Comparison of ENCODE assay signal across 1 cellular context in genomic region chr22:26259510-26259909, GRCh38.
A peak's percentile ranks its signal among the peaks of the same experiment; 100 is the strongest.
TF ChIP-seq lines count a peak whose summit lies in the region.

No MANE protein-coding gene starts in this region.

TF ChIP-seq in WTC11, 78 proteins besides CTCF, POLR2A, EP300 and RAD21 (continued from another document and continues in another):
- TF ChIP-seq ARID4B (CRISPR knock-in tag; IDR thresholded peaks at IDR 0.05; ENCODE audit: borderline replicate concordance) (peak; percentile 60; the same call in 1 of the 2 replicates), FOXP1 (CRISPR knock-in tag; IDR thresholded peaks at IDR 0.05; ENCODE audit: borderline replicate concordance) (no peak), ZNF423 (CRISPR knock-in tag; IDR thresholded peaks at IDR 0.05) (no peak), MXD4 (CRISPR knock-in tag; IDR thresholded peaks at IDR 0.05; ENCODE audit: borderline replicate concordance) (no peak), OVOL2 (CRISPR knock-in tag; IDR thresholded peaks at IDR 0.05; ENCODE audit: borderline replicate concordance) (no peak), JUN (CRISPR knock-in tag; IDR thresholded peaks at IDR 0.05) (0 out of 2 replicates have a peak, but pooled peaks have one; percentile 56), FOXP4 (CRISPR knock-in tag; IDR thresholded peaks at IDR 0.05) (no peak), ZNF396 (CRISPR knock-in tag; IDR thresholded peaks at IDR 0.05; ENCODE audit: borderline replicate concordance) (no peak), ZNF121 (CRISPR knock-in tag; IDR thresholded peaks at IDR 0.05) (no peak), ZNF263 (CRISPR knock-in tag; IDR thresholded peaks at IDR 0.05; ENCODE audit: low read depth) (no peak), GRHL2 (CRISPR knock-in tag; IDR thresholded peaks at IDR 0.05; ENCODE audit: insufficient replicate concordance, severe bottlenecking) (no peak), USF1 (CRISPR knock-in tag; IDR thresholded peaks at IDR 0.05) (peak; percentile 68; the same call in 1 of the 2 replicates), STAT6 (CRISPR knock-in tag; conservative IDR thresholded peaks at IDR 0.05; ENCODE audit: low read depth) (no peak), KAT7 (CRISPR knock-in tag; IDR thresholded peaks at IDR 0.05; ENCODE audit: borderline replicate concordance) (no peak), CREM (CRISPR knock-in tag; IDR thresholded peaks at IDR 0.05) (no peak), CREB1 (CRISPR knock-in tag; IDR thresholded peaks at IDR 0.05) (no peak), ZBTB21 (CRISPR knock-in tag; IDR thresholded peaks at IDR 0.05; ENCODE audit: borderline replicate concordance) (no peak), ELF4 (CRISPR knock-in tag; IDR thresholded peaks at IDR 0.05; ENCODE audit: low read depth) (no peak), TEAD1 (CRISPR knock-in tag; IDR thresholded peaks at IDR 0.05) (peak; percentile 79), NFATC4 (CRISPR knock-in tag; IDR thresholded peaks at IDR 0.05) (no peak), ZNF416 (CRISPR knock-in tag; IDR thresholded peaks at IDR 0.05) (no peak), AR (CRISPR knock-in tag; IDR thresholded peaks at IDR 0.05) (no peak), FOXK1 (CRISPR knock-in tag; IDR thresholded peaks at IDR 0.05) (peak; percentile 37; the same call in 1 of the 2 replicates), ZNF671 (CRISPR knock-in tag; IDR thresholded peaks at IDR 0.05) (no peak), GABPB1 (CRISPR knock-in tag; IDR thresholded peaks at IDR 0.05) (no peak)
- TF ChIP-seq, protein P1, sequence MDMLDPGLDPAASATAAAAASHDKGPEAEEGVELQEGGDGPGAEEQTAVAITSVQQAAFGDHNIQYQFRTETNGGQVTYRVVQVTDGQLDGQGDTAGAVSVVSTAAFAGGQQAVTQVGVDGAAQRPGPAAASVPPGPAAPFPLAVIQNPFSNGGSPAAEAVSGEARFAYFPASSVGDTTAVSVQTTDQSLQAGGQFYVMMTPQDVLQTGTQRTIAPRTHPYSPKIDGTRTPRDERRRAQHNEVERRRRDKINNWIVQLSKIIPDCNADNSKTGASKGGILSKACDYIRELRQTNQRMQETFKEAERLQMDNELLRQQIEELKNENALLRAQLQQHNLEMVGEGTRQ (CRISPR knock-in tag; IDR thresholded peaks at IDR 0.05), result peak; percentile 53
- TF ChIP-seq, protein P2, sequence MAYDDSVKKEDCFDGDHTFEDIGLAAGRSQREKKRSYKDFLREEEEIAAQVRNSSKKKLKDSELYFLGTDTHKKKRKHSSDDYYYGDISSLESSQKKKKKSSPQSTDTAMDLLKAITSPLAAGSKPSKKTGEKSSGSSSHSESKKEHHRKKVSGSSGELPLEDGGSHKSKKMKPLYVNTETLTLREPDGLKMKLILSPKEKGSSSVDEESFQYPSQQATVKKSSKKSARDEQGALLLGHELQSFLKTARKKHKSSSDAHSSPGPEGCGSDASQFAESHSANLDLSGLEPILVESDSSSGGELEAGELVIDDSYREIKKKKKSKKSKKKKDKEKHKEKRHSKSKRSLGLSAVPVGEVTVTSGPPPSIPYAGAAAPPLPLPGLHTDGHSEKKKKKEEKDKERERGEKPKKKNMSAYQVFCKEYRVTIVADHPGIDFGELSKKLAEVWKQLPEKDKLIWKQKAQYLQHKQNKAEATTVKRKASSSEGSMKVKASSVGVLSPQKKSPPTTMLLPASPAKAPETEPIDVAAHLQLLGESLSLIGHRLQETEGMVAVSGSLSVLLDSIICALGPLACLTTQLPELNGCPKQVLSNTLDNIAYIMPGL (CRISPR knock-in tag; IDR thresholded peaks at IDR 0.05), result no peak
- TF ChIP-seq, protein P3, sequence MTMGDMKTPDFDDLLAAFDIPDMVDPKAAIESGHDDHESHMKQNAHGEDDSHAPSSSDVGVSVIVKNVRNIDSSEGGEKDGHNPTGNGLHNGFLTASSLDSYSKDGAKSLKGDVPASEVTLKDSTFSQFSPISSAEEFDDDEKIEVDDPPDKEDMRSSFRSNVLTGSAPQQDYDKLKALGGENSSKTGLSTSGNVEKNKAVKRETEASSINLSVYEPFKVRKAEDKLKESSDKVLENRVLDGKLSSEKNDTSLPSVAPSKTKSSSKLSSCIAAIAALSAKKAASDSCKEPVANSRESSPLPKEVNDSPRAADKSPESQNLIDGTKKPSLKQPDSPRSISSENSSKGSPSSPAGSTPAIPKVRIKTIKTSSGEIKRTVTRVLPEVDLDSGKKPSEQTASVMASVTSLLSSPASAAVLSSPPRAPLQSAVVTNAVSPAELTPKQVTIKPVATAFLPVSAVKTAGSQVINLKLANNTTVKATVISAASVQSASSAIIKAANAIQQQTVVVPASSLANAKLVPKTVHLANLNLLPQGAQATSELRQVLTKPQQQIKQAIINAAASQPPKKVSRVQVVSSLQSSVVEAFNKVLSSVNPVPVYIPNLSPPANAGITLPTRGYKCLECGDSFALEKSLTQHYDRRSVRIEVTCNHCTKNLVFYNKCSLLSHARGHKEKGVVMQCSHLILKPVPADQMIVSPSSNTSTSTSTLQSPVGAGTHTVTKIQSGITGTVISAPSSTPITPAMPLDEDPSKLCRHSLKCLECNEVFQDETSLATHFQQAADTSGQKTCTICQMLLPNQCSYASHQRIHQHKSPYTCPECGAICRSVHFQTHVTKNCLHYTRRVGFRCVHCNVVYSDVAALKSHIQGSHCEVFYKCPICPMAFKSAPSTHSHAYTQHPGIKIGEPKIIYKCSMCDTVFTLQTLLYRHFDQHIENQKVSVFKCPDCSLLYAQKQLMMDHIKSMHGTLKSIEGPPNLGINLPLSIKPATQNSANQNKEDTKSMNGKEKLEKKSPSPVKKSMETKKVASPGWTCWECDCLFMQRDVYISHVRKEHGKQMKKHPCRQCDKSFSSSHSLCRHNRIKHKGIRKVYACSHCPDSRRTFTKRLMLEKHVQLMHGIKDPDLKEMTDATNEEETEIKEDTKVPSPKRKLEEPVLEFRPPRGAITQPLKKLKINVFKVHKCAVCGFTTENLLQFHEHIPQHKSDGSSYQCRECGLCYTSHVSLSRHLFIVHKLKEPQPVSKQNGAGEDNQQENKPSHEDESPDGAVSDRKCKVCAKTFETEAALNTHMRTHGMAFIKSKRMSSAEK (CRISPR knock-in tag; IDR thresholded peaks at IDR 0.05; ENCODE audit: borderline replicate concordance), result no peak
- TF ChIP-seq, protein P4, sequence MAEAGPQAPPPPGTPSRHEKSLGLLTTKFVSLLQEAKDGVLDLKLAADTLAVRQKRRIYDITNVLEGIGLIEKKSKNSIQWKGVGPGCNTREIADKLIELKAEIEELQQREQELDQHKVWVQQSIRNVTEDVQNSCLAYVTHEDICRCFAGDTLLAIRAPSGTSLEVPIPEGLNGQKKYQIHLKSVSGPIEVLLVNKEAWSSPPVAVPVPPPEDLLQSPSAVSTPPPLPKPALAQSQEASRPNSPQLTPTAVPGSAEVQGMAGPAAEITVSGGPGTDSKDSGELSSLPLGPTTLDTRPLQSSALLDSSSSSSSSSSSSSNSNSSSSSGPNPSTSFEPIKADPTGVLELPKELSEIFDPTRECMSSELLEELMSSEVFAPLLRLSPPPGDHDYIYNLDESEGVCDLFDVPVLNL (CRISPR knock-in tag; IDR thresholded peaks at IDR 0.05; ENCODE audit: borderline replicate concordance, low read depth), result no peak
- TF ChIP-seq, protein P5, sequence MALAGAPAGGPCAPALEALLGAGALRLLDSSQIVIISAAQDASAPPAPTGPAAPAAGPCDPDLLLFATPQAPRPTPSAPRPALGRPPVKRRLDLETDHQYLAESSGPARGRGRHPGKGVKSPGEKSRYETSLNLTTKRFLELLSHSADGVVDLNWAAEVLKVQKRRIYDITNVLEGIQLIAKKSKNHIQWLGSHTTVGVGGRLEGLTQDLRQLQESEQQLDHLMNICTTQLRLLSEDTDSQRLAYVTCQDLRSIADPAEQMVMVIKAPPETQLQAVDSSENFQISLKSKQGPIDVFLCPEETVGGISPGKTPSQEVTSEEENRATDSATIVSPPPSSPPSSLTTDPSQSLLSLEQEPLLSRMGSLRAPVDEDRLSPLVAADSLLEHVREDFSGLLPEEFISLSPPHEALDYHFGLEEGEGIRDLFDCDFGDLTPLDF (CRISPR knock-in tag; IDR thresholded peaks at IDR 0.05), result no peak
